In genomic region chr12:113149361-113150150, GRCh38 we compare ENCODE assay signal across 8 cellular contexts. TPM values are rescaled to one million over a fixed set of nuclear protein-coding genes. Genes with fewer than 3 reads are reported as not detected.
DNase-seq lines count a peak whose midpoint lies in the region; ATAC-seq and TF ChIP-seq lines count a peak whose summit lies in the region.

TSS of gene CFAP73 (plus strand) at chr12:113149724. CDS start at chr12:113149858, 134 bp downstream.

- peak; percentile 52 for DNase-seq in AG04450 (ENCODE audit: low read depth, low spot score)
- DNase-seq in HK-2 (ENCODE audit: unreplicated experiment), result peak; percentile 80
- DNase-seq in PC-9, result peak; percentile 75 to 89
- DNase-seq in memory B cell (ENCODE audit: low spot score in 2 of 2), result no peak

- H3K9me3 Mint-ChIP-seq in memory B cell, result peaks cover 3% of the 10 kb centered on the region

- no peaks in the 10 kb centered on the region for H4K20me1 ChIP-seq in PC-9 (ENCODE audit: insufficient read depth)

- intact Hi-C loops in PC-9 (cut with micrococcal nuclease; ENCODE audit: unreplicated experiment), result loop anchor here (10.0 kb wide), 1 partner anchor 245 kb away; the partner anchor contains the start of gene OAS1

- peaks cover 3% of the 10 kb centered on the region for H3K36me3 Mint-ChIP-seq in memory B cell

- no peaks in the 10 kb centered on the region; the same call in 1 of the 2 replicates for H3K9me3 ChIP-seq in AG04450 (ENCODE audit: control insufficient read depth, insufficient read depth, low read length)
- no peaks in the 10 kb centered on the region for H3K9me3 ChIP-seq in PC-9 (ENCODE audit: insufficient read depth, low read depth)
- H3K9me3 ChIP-seq in ectodermal cell (ENCODE audit: control insufficient read depth, low read length), result no peaks in the 10 kb centered on the region

- H3K36me3 ChIP-seq in PC-9 (ENCODE audit: low read depth) (no peaks in the 10 kb centered on the region), ectodermal cell (ENCODE audit: control insufficient read depth, insufficient read depth, low read length) (no peaks in the 10 kb centered on the region)

- H3K4me3 ChIP-seq in AG04450 (ENCODE audit: low read depth, low read length) (peak within 1 kb of the TSS; percentile 43), PC-9 (no peak within 1 kb of the TSS), ectodermal cell (ENCODE audit: insufficient read depth, low read depth, low read length) (no peak within 1 kb of the TSS)

- H3K4me1 ChIP-seq in PC-9 (replicated peaks; ENCODE audit: insufficient read depth) (peaks cover 18% of the 10 kb centered on the region; the same call in 1 of the 2 replicates), ectodermal cell (ENCODE audit: control insufficient read depth, insufficient read depth, low read length) (peaks cover 18% of the 10 kb centered on the region)

- H3K4me1 Mint-ChIP-seq in memory B cell, result peaks cover 13% of the 10 kb centered on the region

- H3K9me2 ChIP-seq in PC-9 (ENCODE audit: insufficient read depth), result no peaks in the 10 kb centered on the region

- no TSS peak for BruUV-seq in PC-9 (replicated peaks; lab: Mats Ljungman, UMichigan)

- H2AFZ ChIP-seq in PC-9, result no peak within 1 kb of the TSS

- WGBS in ectodermal cell, 2 experiments, result 36% methylated on average over 22 of the region's 22 CpGs

- POLR2A ChIA-PET in AG04450 (lab: Yijun Ruan, JAX), result no interaction called here
- POLR2A ChIA-PET in PC-9 (lab: Charles Lee; ENCODE audit: unreplicated experiment), result interaction anchor here (0.7 kb wide), 1 partner anchor 273 kb away, joined by 3 read pairs; the partner anchor contains the start of gene SDSL

- CTCF ChIA-PET in AG04450 (lab: Charles Lee), result interaction anchor here (1.2 to 6.1 kb wide), 5 partner anchors 25 to 276 kb away, joined by 3 to 45 read pairs (median 5); no protein-coding TSS in a partner anchor
- CTCF ChIA-PET in PC-9 (lab: Charles Lee), result interaction anchor here (0.5 to 1.1 kb wide), 3 partner anchors 14 to 276 kb away, joined by 3 to 7 read pairs (median 5); partner anchors contain the start of gene RASAL1

- no peak within 1 kb of the TSS for H3K27ac Mint-ChIP-seq in memory B cell

- peaks cover 15% of the 10 kb centered on the region for H3K27me3 Mint-ChIP-seq in memory B cell

- H3K27me3 ChIP-seq in AG04450 (ENCODE audit: control insufficient read depth, insufficient read depth, low read length), result peaks cover 40% of the 10 kb centered on the region
- H3K27me3 ChIP-seq in PC-9 (ENCODE audit: insufficient read depth, low read depth), result no peaks in the 10 kb centered on the region
- H3K27me3 ChIP-seq in ectodermal cell (ENCODE audit: control insufficient read depth, insufficient read depth, low read length, poor library complexity, severe bottlenecking), result peaks cover 31% of the 10 kb centered on the region

- H3K27ac ChIP-seq in AG04450 (ENCODE audit: low read depth, low read length) (no peak within 1 kb of the TSS), PC-9 (no peak within 1 kb of the TSS), ectodermal cell (ENCODE audit: insufficient read depth, low read depth, low read length, poor library complexity, severe bottlenecking) (peak within 1 kb of the TSS; percentile 83)

- TF ChIP-seq CTCF in AG04450 (IDR thresholded peaks at IDR 0.05; ENCODE audit: low read depth, low read length), result 0 out of 2 replicates have a peak, but pooled peaks have one; percentile 4
- no peak for TF ChIP-seq CTCF in PC-9 (conservative IDR thresholded peaks at IDR 0.05)

- ATAC-seq in memory B cell (ENCODE audit: low read depth), result peak; percentile 15
- ATAC-seq in HG03139 (IDR thresholded peaks at IDR 0.05; ENCODE audit: unreplicated experiment), result no peak
- no peak for ATAC-seq in GM21526 (IDR thresholded peaks at IDR 0.05; ENCODE audit: low FRiP score, unreplicated experiment)
- ATAC-seq in HG02623 (IDR thresholded peaks at IDR 0.05; ENCODE audit: unreplicated experiment), result no peak

- H3F3A ChIP-seq in PC-9 (ENCODE audit: insufficient read depth, low read depth), result peaks cover 12% of the 10 kb centered on the region; the same call in 1 of the 2 replicates

- H3K79me2 ChIP-seq in PC-9 (ENCODE audit: low read depth), result no peaks in the 10 kb centered on the region

- H3K4me3 Mint-ChIP-seq in memory B cell, result no peak within 1 kb of the TSS

- peak within 1 kb of the TSS; percentile 47 for H3K4me2 ChIP-seq in PC-9

RNA-seq across cellular contexts. Expression of gene CFAP73, which starts in this region (rescaled TPM):
- not detected in 2 replicates for polyA plus RNA-seq in AG04450 (2011; rRNA removed)
- not detected in 2 replicates for polyA minus RNA-seq in AG04450 (2011; rRNA and poly(A)+ RNA removed)
- total RNA-seq in PC-9 (2021), result 1.3 and 1.9 TPM in 2 replicates
- not detected for polyA plus RNA-seq in ectodermal cell (2013, experiment 1 of 4)
- polyA plus RNA-seq in ectodermal cell (2013, experiment 2 of 4), result not detected
- polyA plus RNA-seq in ectodermal cell (2013, experiment 3 of 4), result not detected
- 0.32 TPM for polyA plus RNA-seq in ectodermal cell (2013, experiment 4 of 4)

Comparison
In these comparisons a context has a peak if more than half of its experiments do, and no peak if none do; other contexts are left out.
1. Peak in DNase-seq and H3K4me3 ChIP-seq in AG04450; RNA of the gene not detected or under 1 TPM.
2. DNase-seq: peak in HK-2 (single experiment) and PC-9 (2 of 2); none in memory B cell (0 of 2).